15 cellular contexts compared by ENCODE assay signal in genomic region chr10:89242340-89242680, GRCh38. TPM values are rescaled to one million over a fixed set of nuclear protein-coding genes. Genes with fewer than 3 reads are reported as not detected.
DNase-seq lines count a peak whose midpoint lies in the region; ATAC-seq and TF ChIP-seq lines count a peak whose summit lies in the region.
"Had no signal": no experiment of that assay in that cellular context is flagged by ENCODE, and none has a peak within 500 bp of the region (broad histone marks: within the 10 kb centered on the region; RNA-seq: fewer than 3 reads in every experiment).

No MANE protein-coding gene starts in this region.

- no peaks in the 10 kb centered on the region for H3K9me3 ChIP-seq in spleen
- H3K9me3 ChIP-seq: right atrium auricular region had no signal

- TF ChIP-seq POLR2A in spleen (IDR thresholded peaks at IDR 0.05) = no peak

- TF ChIP-seq CTCF in dorsolateral prefrontal cortex (IDR thresholded peaks at IDR 0.05 in 54 of 56, conservative IDR thresholded peaks at IDR 0.05 in 2 of 56; ENCODE audit: low read depth in 1 of 56, partially characterized antibody in 56 of 56) = peak in 1 of 56 donors; percentile 3
- TF ChIP-seq CTCF in spleen (IDR thresholded peaks at IDR 0.05 in 8 of 11, conservative IDR thresholded peaks at IDR 0.05 in 3 of 11) = no peak

- intact Hi-C loops in dorsolateral prefrontal cortex (cut with DNase I) = no loop called here
- intact Hi-C loops in spleen (cut with DNase I; ENCODE audit: low total_unique reads) = no loop called here
- intact Hi-C loops in posterior vena cava (cut with DNase I) = no loop called here

- peaks cover 0 to 37% (median 9%) of the 10 kb centered on the region in 6 donors for H3K36me3 ChIP-seq in spleen

- peak; percentile 14 for DNase-seq in NCI-H510A (lab: John Stamatoyannopoulos, UW)
- no peak for DNase-seq in dorsolateral prefrontal cortex
- DNase-seq in spleen = no peak
- no peak for DNase-seq in posterior vena cava (ENCODE audit: low spot score)
- DNase-seq in kidney tubule cell (ENCODE audit: low spot score) = no peak
- DNase-seq in NCI-H2107 (lab: John Stamatoyannopoulos, UW) = no peak
- DNase-seq in occipital lobe (lab: John Stamatoyannopoulos, UW) = no peak
- DNase-seq: activated CD4-positive, alpha-beta T cell treated with anti-CD3 and anti-CD28 coated beads for 36 hours; activated T-cell treated with anti-CD3 and anti-CD28 coated beads, Interleukin-2, amount 50 U/mL, for 48 hours; CD8-positive, alpha-beta T cell; T-helper 17 cell had no signal

- ATAC-seq in GM18907 (IDR thresholded peaks at IDR 0.05; ENCODE audit: unreplicated experiment) = peak; percentile 17
- ATAC-seq: activated CD4-positive, alpha-beta T cell treated with anti-CD3 and anti-CD28 coated beads for 36 hours; CD8-positive, alpha-beta T cell; Panc1 had no signal

- peaks cover 27 to 71% (median 45%) of the 10 kb centered on the region in 6 donors for H3K4me1 ChIP-seq in spleen

- no peaks in the 10 kb centered on the region for H3K27me3 ChIP-seq in dorsolateral prefrontal cortex
- no peaks in the 10 kb centered on the region for H3K27me3 ChIP-seq in spleen (replicated peaks in 1 of 7)
- H3K27me3 ChIP-seq: foreskin keratinocyte, right atrium auricular region had no signal

- H3K27ac ChIP-seq in dorsolateral prefrontal cortex (peak overlapping the region in 37 of 59 donors; percentile 1 to 72 (median 44)), spleen (peak overlapping the region in 6 of 8 donors; percentile 34 to 80 (median 68))
- H3K27ac ChIP-seq: foreskin keratinocyte had no signal

- H3K4me3 ChIP-seq in dorsolateral prefrontal cortex (no peak overlapping the region), spleen (no peak overlapping the region)
- H3K4me3 ChIP-seq: right atrium auricular region had no signal

RNA-seq across cellular contexts. Expression of gene LIPA, which starts 9.3 kb away (rescaled TPM):
- total RNA-seq in dorsolateral prefrontal cortex (100 to 1,000 TPM in 33 of 120 experiments, 10 to 100 TPM in 87; 39.5 to 269 (median 82.3) TPM), spleen (100 to 1,000 TPM; 216 to 828 (median 424) TPM), posterior vena cava (10 to 100 TPM; 52.4 to 71.1 TPM), occipital lobe (39.9 TPM)
- 10 to 100 TPM; 28.6 to 75.0 (median 58.6) TPM for polyA plus RNA-seq in spleen

RNA-seq across cellular contexts. Expression of gene CH25H, which starts 35.2 kb away (rescaled TPM):
- total RNA-seq in dorsolateral prefrontal cortex (1 to 10 TPM in 108 of 120 experiments, under 1 TPM in 12; 0.35 to 8.8 (median 2.3) TPM), spleen (1 to 10 TPM in 5 of 7 donors, under 1 TPM in 2; 0.72 to 8.8 (median 1.8) TPM), posterior vena cava (1 to 10 TPM in 1 of 2 donors, under 1 TPM in 1; 0.93 to 2.3 TPM), occipital lobe (0.78 TPM)
- polyA plus RNA-seq in spleen = 1 to 10 TPM; 1.4 to 3.6 (median 2.3) TPM
- total RNA-seq: activated CD4-positive, alpha-beta T cell treated with anti-CD3 and anti-CD28 coated beads for 36 hours; foreskin keratinocyte had no signal
- polyA plus RNA-seq: foreskin keratinocyte had no signal

RNA-seq across cellular contexts. Expression of gene IFIT2, which starts 59.5 kb away (rescaled TPM):
- total RNA-seq in dorsolateral prefrontal cortex (10 to 100 TPM in 108 of 120 experiments, 1 to 10 TPM in 12; 7.7 to 52.2 (median 13.2) TPM), spleen (10 to 100 TPM; 12.8 to 22.2 (median 18.2) TPM), posterior vena cava (1 to 10 TPM; 3.6 to 6.1 TPM), occipital lobe (5.0 TPM)
- 10 to 100 TPM in 1 of 3 donors, 1 to 10 TPM in 2; 6.1 to 11.4 (median 7.0) TPM for polyA plus RNA-seq in spleen
